ENCODE assay signal across 19 cellular contexts in genomic region chr15:49927462-49927861, GRCh38.
DNase-seq lines count a peak whose midpoint lies in the region; ATAC-seq and TF ChIP-seq lines count a peak whose summit lies in the region.
"Had no signal": no experiment of that assay in that cellular context is flagged by ENCODE, and none has a peak within 500 bp of the region (broad histone marks: within the 10 kb centered on the region; RNA-seq: fewer than 3 reads in every experiment).

No MANE protein-coding gene starts in this region.

- H3K27ac ChIP-seq in esophagus muscularis mucosa (replicated peaks in 1 of 4) (no peak overlapping the region), adrenal gland (no peak overlapping the region)

- in situ Hi-C loops in astrocyte of the spinal cord (cut with HindIII; ENCODE audit: low sequenced_read_pairs): no loop called here

- DNase-seq in AG08396 (ENCODE audit: low spot score) (peak; percentile 48), H4 (ENCODE audit: low spot score) (peak; percentile 80), astrocyte of the spinal cord (ENCODE audit: low read depth, low spot score) (peak; percentile 45), iris pigment epithelial cell (ENCODE audit: low read depth) (peak; percentile 56), NCI-H1092 (lab: John Stamatoyannopoulos, UW) (no peak), esophagus muscularis mucosa (ENCODE audit: extremely low spot score) (no peak), adrenal gland (no peak)
- DNase-seq: ACHN; activated CD4-positive, CD25-positive, alpha-beta regulatory T cell treated with anti-CD3 and anti-CD28 coated beads, Interleukin-2, amount 50 U/mL, for 72 hours; activated CD8-positive, alpha-beta memory T cell treated with anti-CD3 and anti-CD28 coated beads for 24 hours; glutamatergic neuron; H7; left ventricle myocardium superior; NCI-H2029 treated with DMSO at 0.1 percent for 48 hours; NCI-H524; nucleus accumbens; retina; T1000 had no signal

- intact Hi-C loops in esophagus muscularis mucosa (cut with DNase I) (no loop called here), adrenal gland (cut with DNase I) (no loop called here)

- H3K36me3 ChIP-seq in esophagus muscularis mucosa (no peaks in the 10 kb centered on the region), adrenal gland (replicated peaks in 1 of 2) (no peaks in the 10 kb centered on the region)

- H3K27me3 ChIP-seq in esophagus muscularis mucosa (no peaks in the 10 kb centered on the region), adrenal gland (no peaks in the 10 kb centered on the region)

- H3K4me1 ChIP-seq in esophagus muscularis mucosa: no peaks in the 10 kb centered on the region
- H3K4me1 ChIP-seq in adrenal gland (replicated peaks in 1 of 2): no peaks in the 10 kb centered on the region

- no peak for TF ChIP-seq EP300 in esophagus muscularis mucosa (IDR thresholded peaks at IDR 0.05)

- WGBS in esophagus muscularis mucosa: 69% methylated on average over 1 of the region's 1 CpG
- WGBS in adrenal gland, 4 donors: 52 to 87% (median 74%) methylated on average over 1 of the region's 1 CpG

- TF ChIP-seq POLR2A in esophagus muscularis mucosa (IDR thresholded peaks at IDR 0.05; ENCODE audit: low read depth): no peak
- no peak for TF ChIP-seq POLR2A in adrenal gland (IDR thresholded peaks at IDR 0.05)

- no peak for ATAC-seq in GM21786 (IDR thresholded peaks at IDR 0.05; ENCODE audit: unreplicated experiment)
- ATAC-seq: left ventricle myocardium superior had no signal

- no peak overlapping the region for H3K4me3 ChIP-seq in astrocyte of the spinal cord (ENCODE audit: low read depth, low read length)
- H3K4me3 ChIP-seq in esophagus muscularis mucosa: no peak overlapping the region
- H3K4me3 ChIP-seq in adrenal gland: no peak overlapping the region

- H3K9me3 ChIP-seq in esophagus muscularis mucosa (no peaks in the 10 kb centered on the region), adrenal gland (replicated peaks in 1 of 3) (no peaks in the 10 kb centered on the region)

- no peak for TF ChIP-seq CTCF in astrocyte of the spinal cord (IDR thresholded peaks at IDR 0.05; ENCODE audit: low read depth, low read length)
- TF ChIP-seq CTCF in esophagus muscularis mucosa (IDR thresholded peaks at IDR 0.05): no peak
- TF ChIP-seq CTCF in adrenal gland (IDR thresholded peaks at IDR 0.05): no peak

Comparison
In these comparisons a context has a peak if more than half of its experiments do, and no peak if none do; other contexts are left out.
1. DNase-seq: peak in AG08396 (single experiment), H4 (single experiment), astrocyte of the spinal cord (single experiment) and iris pigment epithelial cell (single experiment); none in NCI-H1092 (single experiment), esophagus muscularis mucosa (single experiment) and adrenal gland (0 of 7).